ENCODE assay signal across 8 cellular contexts in the genomic region with DNA sequence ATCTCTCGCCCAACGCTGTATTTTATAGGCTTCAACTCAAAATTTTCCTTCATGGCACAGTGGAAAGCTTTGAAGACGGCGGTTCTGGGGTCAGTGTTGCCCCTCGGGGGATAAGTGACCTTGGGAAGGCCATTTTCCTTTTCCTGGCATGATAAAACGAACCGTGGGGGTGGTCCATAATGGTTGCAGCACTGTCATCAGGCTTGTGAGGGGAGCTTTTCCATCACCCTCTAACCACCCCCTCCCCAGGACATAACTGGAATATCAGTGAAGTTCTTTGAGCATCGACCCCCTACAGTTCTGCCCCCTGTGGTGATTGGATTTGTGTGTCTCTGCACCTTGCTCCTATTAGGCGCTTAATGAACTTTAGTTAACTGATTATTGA. TPM values are rescaled to one million over a fixed set of nuclear protein-coding genes. Genes with fewer than 3 reads are reported as not detected.
A peak's percentile ranks its signal among the peaks of the same experiment; 100 is the strongest.
DNase-seq lines count a peak whose midpoint lies in the region; ATAC-seq and TF ChIP-seq lines count a peak whose summit lies in the region.

No MANE protein-coding gene starts in this region.

- no peak for ATAC-seq in HG03280 (IDR thresholded peaks at IDR 0.05; ENCODE audit: unreplicated experiment)

- H3K4me3 ChIP-seq in stomach = peak overlapping the region; percentile 49 to 57 (median 54)

- no peaks in the 10 kb centered on the region for H3K9me3 ChIP-seq in stomach

- H3K9me3 Mint-ChIP-seq in activated naive CD4-positive, alpha-beta T cell treated with anti-CD3 and anti-CD28 coated beads, Interleukin-2, amount 50 U/mL, for 24 hours = no peaks in the 10 kb centered on the region
- H3K9me3 Mint-ChIP-seq in activated T-helper 2 cell treated with anti-CD3 and anti-CD28 coated beads, Interferon-gamma antibody, Interleukin-2, Interleukin-4, amounts not matched to agents 10 μg/mL and 5 μg/mL and 100 μg/mL, durations not matched to agents 14 hours and 24 hours and 36 hours = no peaks in the 10 kb centered on the region

- TF ChIP-seq EP300 in stomach (IDR thresholded peaks at IDR 0.05) = no peak

- peak overlapping the region; percentile 96 for H3K4me3 Mint-ChIP-seq in activated naive CD4-positive, alpha-beta T cell treated with anti-CD3 and anti-CD28 coated beads, Interleukin-2, amount 50 U/mL, for 24 hours
- H3K4me3 Mint-ChIP-seq in activated T-helper 2 cell treated with anti-CD3 and anti-CD28 coated beads, Interferon-gamma antibody, Interleukin-2, Interleukin-4, amounts not matched to agents 10 μg/mL and 5 μg/mL and 100 μg/mL, durations not matched to agents 14 hours and 24 hours and 36 hours (ENCODE audit: low read depth) = peak overlapping the region; percentile 84

- peak in 1 of 7 experiments; percentile 9 for TF ChIP-seq CTCF in stomach (IDR thresholded peaks at IDR 0.05)

- peaks cover 19 to 47% (median 28%) of the 10 kb centered on the region in 4 donors for H3K4me1 ChIP-seq in stomach

- H3K27ac Mint-ChIP-seq in activated naive CD4-positive, alpha-beta T cell treated with anti-CD3 and anti-CD28 coated beads, Interleukin-2, amount 50 U/mL, for 24 hours = no peak overlapping the region
- H3K27ac Mint-ChIP-seq in activated T-helper 2 cell treated with anti-CD3 and anti-CD28 coated beads, Interferon-gamma antibody, Interleukin-2, Interleukin-4, amounts not matched to agents 10 μg/mL and 5 μg/mL and 100 μg/mL, durations not matched to agents 14 hours and 24 hours and 36 hours = no peak overlapping the region

- peaks cover 19% of the 10 kb centered on the region for H3K4me1 Mint-ChIP-seq in activated naive CD4-positive, alpha-beta T cell treated with anti-CD3 and anti-CD28 coated beads, Interleukin-2, amount 50 U/mL, for 24 hours
- peaks cover 24% of the 10 kb centered on the region for H3K4me1 Mint-ChIP-seq in activated T-helper 2 cell treated with anti-CD3 and anti-CD28 coated beads, Interferon-gamma antibody, Interleukin-2, Interleukin-4, amounts not matched to agents 10 μg/mL and 5 μg/mL and 100 μg/mL, durations not matched to agents 14 hours and 24 hours and 36 hours (ENCODE audit: low read depth)

- H3K36me3 ChIP-seq in stomach = no peaks in the 10 kb centered on the region

- WGBS in stomach, 5 donors = 0 to 1% (median 1%) methylated on average over 9 of the region's 9 CpGs

- peak overlapping the region; percentile 88 to 96 (median 91) for H3K27ac ChIP-seq in stomach

- TF ChIP-seq POLR2A in stomach (IDR thresholded peaks at IDR 0.05) = no peak

- H3K27me3 ChIP-seq in stomach = no peaks in the 10 kb centered on the region

- H3K27me3 Mint-ChIP-seq in activated naive CD4-positive, alpha-beta T cell treated with anti-CD3 and anti-CD28 coated beads, Interleukin-2, amount 50 U/mL, for 24 hours = no peaks in the 10 kb centered on the region
- H3K27me3 Mint-ChIP-seq in activated T-helper 2 cell treated with anti-CD3 and anti-CD28 coated beads, Interferon-gamma antibody, Interleukin-2, Interleukin-4, amounts not matched to agents 10 μg/mL and 5 μg/mL and 100 μg/mL, durations not matched to agents 14 hours and 24 hours and 36 hours (ENCODE audit: low read depth) = peaks cover 17% of the 10 kb centered on the region

- intact Hi-C loops in activated T-helper 2 cell treated with anti-CD3 and anti-CD28 coated beads, Interferon-gamma antibody, Interleukin-2, Interleukin-4, amounts not matched to agents 10 μg/mL and 5 μg/mL and 100 μg/mL, durations not matched to agents 14 hours and 24 hours and 36 hours (cut with micrococcal nuclease) = loop anchor here (1.0 kb wide), 5 partner anchors 16 to 167 kb away; a partner anchor contains a TSS
- intact Hi-C loops in stomach (cut with DNase I; ENCODE audit: low total_unique reads) = no loop called here

- H3K36me3 Mint-ChIP-seq in activated naive CD4-positive, alpha-beta T cell treated with anti-CD3 and anti-CD28 coated beads, Interleukin-2, amount 50 U/mL, for 24 hours = no peaks in the 10 kb centered on the region
- no peaks in the 10 kb centered on the region for H3K36me3 Mint-ChIP-seq in activated T-helper 2 cell treated with anti-CD3 and anti-CD28 coated beads, Interferon-gamma antibody, Interleukin-2, Interleukin-4, amounts not matched to agents 10 μg/mL and 5 μg/mL and 100 μg/mL, durations not matched to agents 14 hours and 24 hours and 36 hours (ENCODE audit: low read depth)

- DNase-seq in activated naive CD4-positive, alpha-beta T cell treated with anti-CD3 and anti-CD28 coated beads, Interleukin-2, amount 50 U/mL, for 16 hours = no peak
- DNase-seq in activated T-helper 2 cell treated with anti-CD3 and anti-CD28 coated beads, Interferon-gamma antibody, Interleukin-2, Interleukin-4, amounts not matched to agents 10 μg/mL and 5 μg/mL and 100 μg/mL, durations not matched to agents 14 hours and 24 hours and 36 hours (ENCODE audit: low spot score) = no peak
- peak; percentile 29 for DNase-seq in iPS-NIHi7 (ENCODE audit: extremely low spot score)
- no peak for DNase-seq in stomach
- no peak for DNase-seq in NCI-H510A treated with DMSO at 0.1 percent for 48 hours (lab: John Stamatoyannopoulos, UW)
- no peak for DNase-seq in H4 (ENCODE audit: low spot score)

RNA-seq across cellular contexts. Expression of a gene that starts 16.0 kb away (rescaled TPM):
- 24.7 and 27.8 TPM in 2 replicates for total RNA-seq in activated T-helper 2 cell treated with anti-CD3 and anti-CD28 coated beads, Interferon-gamma antibody, Interleukin-2, Interleukin-4, amounts not matched to agents 10 μg/mL and 5 μg/mL and 100 μg/mL, durations not matched to agents 14 hours and 24 hours and 36 hours
- total RNA-seq in stomach = 1,000 to 10,000 TPM in 1 of 5 donors, 100 to 1,000 TPM in 4; 134 to 1,274 (median 649) TPM
- polyA plus RNA-seq in stomach = 10 to 100 TPM; 62.2 to 82.0 (median 77.1) TPM
- total RNA-seq in H4 (2014; rRNA removed; shearing (Covaris generic)) = 21.5 and 22.0 TPM in 2 replicates
